Comparison of ENCODE assay signal across 38 cellular contexts in the genomic region with DNA sequence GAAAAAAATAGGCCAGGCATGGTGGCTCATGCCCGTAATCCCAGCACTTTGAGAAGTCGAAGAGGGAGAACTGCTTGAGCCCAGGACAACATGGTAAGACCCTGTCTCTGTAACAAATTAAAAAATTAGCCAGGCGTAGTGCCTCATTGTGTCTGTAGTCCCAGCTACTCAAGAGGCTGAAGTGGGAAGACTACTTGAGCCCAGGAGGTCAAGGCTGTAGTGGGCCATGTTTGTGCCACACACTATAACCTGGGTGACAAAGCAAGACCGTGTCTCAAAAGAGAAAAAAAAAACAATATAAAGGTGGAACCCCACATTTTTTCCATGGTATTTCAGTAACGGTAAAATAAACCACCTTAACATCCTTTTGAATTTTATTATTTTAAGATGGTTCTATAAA.
"Had no signal": no experiment of that assay in that cellular context is flagged by ENCODE, and none has a peak within 500 bp of the region (broad histone marks: within the 10 kb centered on the region; RNA-seq: fewer than 3 reads in every experiment).

No MANE protein-coding gene starts in this region.

- H3K4me3 ChIP-seq: adrenal gland, ascending aorta, body of pancreas, breast epithelium, cardiac muscle cell had no signal

- H3K4me1 Mint-ChIP-seq: activated naive CD4-positive, alpha-beta T cell treated with anti-CD3 and anti-CD28 coated beads, Interleukin-2, amount 10 ng/mL, durations not matched to agents 7 days and 5 days; activated naive CD4-positive, alpha-beta T cell treated with anti-CD3 and anti-CD28 coated beads, Interleukin-2, amount 50 U/mL, for 24 hours; activated naive CD8-positive, alpha-beta T cell treated with anti-CD3 and anti-CD28 coated beads for 36 hours; activated naive CD8-positive, alpha-beta T cell treated with anti-CD3 and anti-CD28 coated beads, Interleukin-2, amount 10 ng/mL, durations not matched to agents 7 days and 5 days; activated naive CD8-positive, alpha-beta T cell treated with anti-CD3 and anti-CD28 coated beads, Interleukin-2, amount 50 U/mL, for 24 hours; activated T-helper 17 cell treated with anti-CD3 and anti-CD28 coated beads, Interleukin-2, amount 50 U/mL, for 72 hours; central memory CD8-positive, alpha-beta T cell had no signal

- H3K4me1 ChIP-seq: adrenal gland, ascending aorta, body of pancreas, breast epithelium had no signal

- H3K27ac Mint-ChIP-seq: activated naive CD4-positive, alpha-beta T cell treated with anti-CD3 and anti-CD28 coated beads for 36 hours; activated naive CD4-positive, alpha-beta T cell treated with anti-CD3 and anti-CD28 coated beads, Interleukin-2, amount 10 ng/mL, durations not matched to agents 7 days and 5 days; activated naive CD4-positive, alpha-beta T cell treated with anti-CD3 and anti-CD28 coated beads, Interleukin-2, amount 50 U/mL, for 24 hours; activated naive CD4-positive, alpha-beta T cell treated with anti-CD3 and anti-CD28 coated beads, Interleukin-2, amount 50 U/mL, for 72 hours; activated naive CD8-positive, alpha-beta T cell; activated naive CD8-positive, alpha-beta T cell treated with anti-CD3 and anti-CD28 coated beads for 36 hours; activated naive CD8-positive, alpha-beta T cell treated with anti-CD3 and anti-CD28 coated beads, Interleukin-2, amount 10 ng/mL, durations not matched to agents 7 days and 5 days; activated naive CD8-positive, alpha-beta T cell treated with anti-CD3 and anti-CD28 coated beads, Interleukin-2, amount 50 U/mL, for 24 hours; activated T-cell treated with anti-CD3 and anti-CD28 coated beads, Interleukin-2, amount 50 U/mL, for 24 hours; activated T-helper 1 cell treated with anti-CD3 and anti-CD28 coated beads, Interleukin-12 subunit alpha, Interleukin-12 subunit beta, Interleukin-2, Interleukin-4 antibody, amounts not matched to agents 30 ng/mL and 10 ng/mL and 1 ng/mL, durations not matched to agents 14 hours and 24 hours and 36 hours; activated T-helper 17 cell treated with anti-CD3 and anti-CD28 coated beads, Interleukin-2, amount 50 U/mL, for 72 hours; activated T-helper 2 cell treated with anti-CD3 and anti-CD28 coated beads, Interferon-gamma antibody, Interleukin-2, Interleukin-4, amounts not matched to agents 10 μg/mL and 5 μg/mL and 100 μg/mL, durations not matched to agents 14 hours and 24 hours and 36 hours; brain had no signal

- DNase-seq: activated effector memory CD4-positive, alpha-beta T cell treated with anti-CD3 and anti-CD28 coated beads, Interleukin-2, amount 50 U/mL, for 16 hours; activated effector memory CD4-positive, alpha-beta T cell treated with Interleukin-2 at 50 U/mL for 16 hours; activated gamma-delta T cell; activated gamma-delta T cell treated with Interleukin-2 at 50 U/mL for 16 hours; activated naive CD4-positive, alpha-beta T cell; activated naive CD4-positive, alpha-beta T cell treated with anti-CD3 and anti-CD28 coated beads for 36 hours; activated naive CD4-positive, alpha-beta T cell treated with anti-CD3 and anti-CD28 coated beads, Interleukin-2, amount 10 ng/mL, durations not matched to agents 7 days and 5 days; activated naive CD4-positive, alpha-beta T cell treated with anti-CD3 and anti-CD28 coated beads, Interleukin-2, amount 50 U/mL, for 16 hours; activated naive CD4-positive, alpha-beta T cell treated with Interleukin-2 at 50 U/mL for 16 hours; activated naive CD8-positive, alpha-beta T cell treated with anti-CD3 and anti-CD28 coated beads for 36 hours; activated naive CD8-positive, alpha-beta T cell treated with anti-CD3 and anti-CD28 coated beads, Interleukin-2, amount 10 ng/mL, durations not matched to agents 7 days and 5 days; activated naive CD8-positive, alpha-beta T cell treated with anti-CD3 and anti-CD28 coated beads, Interleukin-2, amount 50 U/mL, for 24 hours; activated T-cell treated with anti-CD3 and anti-CD28 coated beads, Interleukin-2, amount 50 U/mL, for 1 hour; activated T-cell treated with anti-CD3 and anti-CD28 coated beads, Interleukin-2, amount 50 U/mL, for 24 hours; activated T-cell treated with anti-CD3 and anti-CD28 coated beads, Interleukin-2, amount 50 U/mL, for 4 hours; activated T-cell treated with anti-CD3 and anti-CD28 coated beads, Interleukin-2, amount 50 U/mL, for 48 hours; activated T-cell treated with anti-CD3 and anti-CD28 coated beads, Interleukin-2, amount 50 U/mL, for 72 hours; adrenal gland; amniotic stem cell; amygdala; anterior cingulate cortex; aorta; body of pancreas; brain microvascular endothelial cell; caudate nucleus; central memory CD4-positive, alpha-beta T cell; cerebellar nuclear complex had no signal

- H3K27me3 ChIP-seq: adrenal gland, ascending aorta, body of pancreas, brain microvascular endothelial cell, breast epithelium, cardiac muscle cell had no signal

- H3K27me3 Mint-ChIP-seq: activated naive CD4-positive, alpha-beta T cell treated with anti-CD3 and anti-CD28 coated beads, Interleukin-2, amount 10 ng/mL, durations not matched to agents 7 days and 5 days; activated naive CD4-positive, alpha-beta T cell treated with anti-CD3 and anti-CD28 coated beads, Interleukin-2, amount 50 U/mL, for 24 hours; activated naive CD8-positive, alpha-beta T cell; activated naive CD8-positive, alpha-beta T cell treated with anti-CD3 and anti-CD28 coated beads for 36 hours; activated naive CD8-positive, alpha-beta T cell treated with anti-CD3 and anti-CD28 coated beads, Interleukin-2, amount 10 ng/mL, durations not matched to agents 7 days and 5 days; activated naive CD8-positive, alpha-beta T cell treated with anti-CD3 and anti-CD28 coated beads, Interleukin-2, amount 50 U/mL, for 24 hours; activated T-cell treated with anti-CD3 and anti-CD28 coated beads, Interleukin-2, amount 50 U/mL, for 24 hours; activated T-helper 17 cell treated with anti-CD3 and anti-CD28 coated beads, Interleukin-2, amount 50 U/mL, for 72 hours; central memory CD8-positive, alpha-beta T cell had no signal

- H3K27ac ChIP-seq: adrenal gland, ascending aorta, body of pancreas, brain microvascular endothelial cell, breast epithelium, cardiac muscle cell had no signal

- ATAC-seq: activated naive CD4-positive, alpha-beta T cell treated with anti-CD3 and anti-CD28 coated beads, Interleukin-2, amount 50 U/mL, for 72 hours; activated naive CD8-positive, alpha-beta T cell treated with anti-CD3 and anti-CD28 coated beads, Interleukin-2, amount 50 U/mL, for 24 hours; activated T-cell treated with anti-CD3 and anti-CD28 coated beads, Interleukin-2, amount 50 U/mL, for 4 hours; activated T-cell treated with anti-CD3 and anti-CD28 coated beads, Interleukin-2, amount 50 U/mL, for 72 hours; activated T-helper 17 cell treated with anti-CD3 and anti-CD28 coated beads, Interleukin-2, amount 50 U/mL, for 72 hours; body of pancreas had no signal

- H3K4me3 Mint-ChIP-seq: activated naive CD4-positive, alpha-beta T cell treated with anti-CD3 and anti-CD28 coated beads for 36 hours; activated naive CD4-positive, alpha-beta T cell treated with anti-CD3 and anti-CD28 coated beads, Interleukin-2, amount 10 ng/mL, durations not matched to agents 7 days and 5 days; activated naive CD4-positive, alpha-beta T cell treated with anti-CD3 and anti-CD28 coated beads, Interleukin-2, amount 50 U/mL, for 24 hours; activated naive CD8-positive, alpha-beta T cell; activated naive CD8-positive, alpha-beta T cell treated with anti-CD3 and anti-CD28 coated beads for 36 hours; activated naive CD8-positive, alpha-beta T cell treated with anti-CD3 and anti-CD28 coated beads, Interleukin-2, amount 10 ng/mL, durations not matched to agents 7 days and 5 days; activated naive CD8-positive, alpha-beta T cell treated with anti-CD3 and anti-CD28 coated beads, Interleukin-2, amount 50 U/mL, for 24 hours; activated T-cell treated with anti-CD3 and anti-CD28 coated beads, Interleukin-2, amount 50 U/mL, for 24 hours; activated T-cell treated with anti-CD3 and anti-CD28 coated beads, Interleukin-2, amount 50 U/mL, for 4 hours; activated T-cell treated with anti-CD3 and anti-CD28 coated beads, Interleukin-2, amount 50 U/mL, for 72 hours; activated T-helper 1 cell treated with anti-CD3 and anti-CD28 coated beads, Interleukin-12 subunit alpha, Interleukin-12 subunit beta, Interleukin-2, Interleukin-4 antibody, amounts not matched to agents 30 ng/mL and 10 ng/mL and 1 ng/mL, durations not matched to agents 14 hours and 24 hours and 36 hours; activated T-helper 17 cell treated with anti-CD3 and anti-CD28 coated beads, Interleukin-2, amount 50 U/mL, for 72 hours; brain; central memory CD8-positive, alpha-beta T cell had no signal

- H3K36me3 ChIP-seq: cardiac muscle cell had no signal

- H3K9me3 ChIP-seq: adrenal gland, ascending aorta, body of pancreas, breast epithelium had no signal
